ENCODE assay signal across 15 cellular contexts in genomic region chr17:41451154-41451728, GRCh38. TPM values are rescaled to one million over a fixed set of nuclear protein-coding genes. Genes with fewer than 3 reads are reported as not detected.
"Had no signal": no experiment of that assay in that cellular context is flagged by ENCODE, and none has a peak within 500 bp of the region (broad histone marks: within the 10 kb centered on the region; RNA-seq: fewer than 3 reads in every experiment).

No MANE protein-coding gene starts in this region.

- H3K36me3 ChIP-seq: esophagus muscularis mucosa, gastrocnemius medialis had no signal

- ATAC-seq: activated CD8-positive, alpha-beta memory T cell treated with anti-CD3 and anti-CD28 coated beads, Interleukin-2, amount 10 ng/mL, durations not matched to agents 7 days and 5 days; gastrocnemius medialis; left cardiac atrium; mucosa of descending colon; natural killer cell treated with Interleukin-12 subunit alpha and Interleukin-12 subunit beta and Interleukin-15 and Interleukin-18, amount 100 ng/mL, for 72 hours; stimulated activated naive B cell treated with anti-CD40 and anti-IgM and Interleukin-4, amounts not matched to agents 10 μg/mL and 1 μg/mL and 100 μg/mL, for 72 hours had no signal

- H3K4me1 ChIP-seq: esophagus muscularis mucosa, gastrocnemius medialis had no signal

- H3K9me3 ChIP-seq: gastrocnemius medialis, mucosa of descending colon had no signal

- H3K4me3 ChIP-seq: esophagus muscularis mucosa, gastrocnemius medialis, hepatocyte, mucosa of descending colon had no signal

- H3K27ac ChIP-seq: esophagus muscularis mucosa, gastrocnemius medialis, hepatocyte had no signal

- DNase-seq: activated CD4-positive, alpha-beta T cell treated with anti-CD3 and anti-CD28 coated beads, Interleukin-2, amount 50 U/mL, for 4 hours; activated CD8-positive, alpha-beta memory T cell treated with anti-CD3 and anti-CD28 coated beads, Interleukin-2, amount 10 ng/mL, durations not matched to agents 7 days and 5 days; activated gamma-delta T cell treated with Interleukin-2 at 50 U/mL for 16 hours; activated naive CD8-positive, alpha-beta T cell treated with anti-CD3 and anti-CD28 coated beads, Interleukin-2, amount 10 ng/mL, durations not matched to agents 7 days and 5 days; activated T-cell treated with anti-CD3 and anti-CD28 coated beads, Interleukin-2, amount 50 U/mL, for 48 hours; gastrocnemius medialis; left cardiac atrium; mucosa of descending colon; stimulated activated naive B cell treated with anti-CD40 and anti-IgM and Interleukin-4, amounts not matched to agents 10 μg/mL and 1 μg/mL and 100 μg/mL, for 72 hours had no signal

RNA-seq across cellular contexts. Expression of gene KRT38, which starts 10.5 kb away (rescaled TPM):
- total RNA-seq: activated CD8-positive, alpha-beta memory T cell treated with anti-CD3 and anti-CD28 coated beads, Interleukin-2, amount 10 ng/mL, durations not matched to agents 7 days and 5 days; activated naive CD8-positive, alpha-beta T cell treated with anti-CD3 and anti-CD28 coated beads, Interleukin-2, amount 10 ng/mL, durations not matched to agents 7 days and 5 days; esophagus muscularis mucosa; gastrocnemius medialis; hepatocyte; left cardiac atrium; lung microvascular endothelial cell; mucosa of descending colon; natural killer cell treated with Interleukin-12 subunit alpha and Interleukin-12 subunit beta and Interleukin-15 and Interleukin-18, amount 100 ng/mL, for 72 hours; osteocyte; skeletal muscle tissue had no signal
- polyA plus RNA-seq: hepatocyte had no signal

RNA-seq across cellular contexts. Expression of gene KRT32, which starts 15.9 kb away (rescaled TPM):
- total RNA-seq: activated CD8-positive, alpha-beta memory T cell treated with anti-CD3 and anti-CD28 coated beads, Interleukin-2, amount 10 ng/mL, durations not matched to agents 7 days and 5 days; activated naive CD8-positive, alpha-beta T cell treated with anti-CD3 and anti-CD28 coated beads, Interleukin-2, amount 10 ng/mL, durations not matched to agents 7 days and 5 days; esophagus muscularis mucosa; hepatocyte; left cardiac atrium; lung microvascular endothelial cell; mucosa of descending colon; natural killer cell treated with Interleukin-12 subunit alpha and Interleukin-12 subunit beta and Interleukin-15 and Interleukin-18, amount 100 ng/mL, for 72 hours; osteocyte; skeletal muscle tissue had no signal
- polyA plus RNA-seq: hepatocyte had no signal

RNA-seq across cellular contexts. Expression of gene KRT37, which starts 26.9 kb away (rescaled TPM):
- total RNA-seq: activated CD8-positive, alpha-beta memory T cell treated with anti-CD3 and anti-CD28 coated beads, Interleukin-2, amount 10 ng/mL, durations not matched to agents 7 days and 5 days; activated naive CD8-positive, alpha-beta T cell treated with anti-CD3 and anti-CD28 coated beads, Interleukin-2, amount 10 ng/mL, durations not matched to agents 7 days and 5 days; esophagus muscularis mucosa; gastrocnemius medialis; hepatocyte; left cardiac atrium; lung microvascular endothelial cell; mucosa of descending colon; natural killer cell treated with Interleukin-12 subunit alpha and Interleukin-12 subunit beta and Interleukin-15 and Interleukin-18, amount 100 ng/mL, for 72 hours; osteocyte; skeletal muscle tissue had no signal
- polyA plus RNA-seq: hepatocyte had no signal

RNA-seq across cellular contexts. Expression of gene KRT35, which starts 29.7 kb away (rescaled TPM):
- total RNA-seq: activated CD8-positive, alpha-beta memory T cell treated with anti-CD3 and anti-CD28 coated beads, Interleukin-2, amount 10 ng/mL, durations not matched to agents 7 days and 5 days; activated naive CD8-positive, alpha-beta T cell treated with anti-CD3 and anti-CD28 coated beads, Interleukin-2, amount 10 ng/mL, durations not matched to agents 7 days and 5 days; esophagus muscularis mucosa; gastrocnemius medialis; hepatocyte; left cardiac atrium; lung microvascular endothelial cell; mucosa of descending colon; natural killer cell treated with Interleukin-12 subunit alpha and Interleukin-12 subunit beta and Interleukin-15 and Interleukin-18, amount 100 ng/mL, for 72 hours; osteocyte; skeletal muscle tissue had no signal
- polyA plus RNA-seq: hepatocyte had no signal

RNA-seq across cellular contexts. Expression of gene KRT36, which starts 38.5 kb away (rescaled TPM):
- total RNA-seq: activated CD8-positive, alpha-beta memory T cell treated with anti-CD3 and anti-CD28 coated beads, Interleukin-2, amount 10 ng/mL, durations not matched to agents 7 days and 5 days; activated naive CD8-positive, alpha-beta T cell treated with anti-CD3 and anti-CD28 coated beads, Interleukin-2, amount 10 ng/mL, durations not matched to agents 7 days and 5 days; esophagus muscularis mucosa; gastrocnemius medialis; hepatocyte; left cardiac atrium; lung microvascular endothelial cell; mucosa of descending colon; natural killer cell treated with Interleukin-12 subunit alpha and Interleukin-12 subunit beta and Interleukin-15 and Interleukin-18, amount 100 ng/mL, for 72 hours; osteocyte; skeletal muscle tissue had no signal
- polyA plus RNA-seq: hepatocyte had no signal
